ENCODE assay signal across 16 cellular contexts in the genomic region with DNA sequence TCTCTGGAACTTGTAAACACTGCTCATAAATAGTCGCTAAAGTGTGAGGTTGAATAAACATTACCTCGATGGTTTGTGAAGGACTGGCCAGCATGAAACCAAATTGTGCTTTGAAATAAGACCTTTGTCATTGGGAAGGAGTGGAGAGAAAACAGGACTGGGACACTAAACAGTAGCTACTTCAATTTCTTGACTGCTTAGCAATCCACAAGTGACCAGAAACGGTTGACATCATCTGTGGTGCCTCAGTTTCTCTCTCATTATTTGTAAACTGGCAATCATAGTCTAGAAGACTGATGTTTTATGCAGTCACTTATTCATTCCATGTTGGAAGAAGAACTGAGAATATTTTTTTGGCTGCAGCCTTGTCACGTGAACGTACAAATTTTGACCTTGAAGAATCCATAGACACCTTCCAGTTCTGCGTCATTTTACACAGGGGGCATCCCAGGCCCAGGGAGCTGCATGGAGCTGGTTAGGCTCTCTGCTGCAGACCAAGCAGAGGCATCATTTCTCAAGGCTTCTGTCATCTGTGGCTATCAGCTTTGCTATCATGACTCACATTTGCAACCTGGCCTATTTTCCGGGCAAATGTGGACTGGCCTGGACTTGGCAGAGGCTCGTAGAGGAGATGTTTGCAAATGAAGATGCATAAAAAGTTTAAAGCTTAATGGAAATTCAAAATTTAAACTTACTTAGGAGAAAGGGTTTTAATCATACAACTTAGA.
DNase-seq lines count a peak whose midpoint lies in the region; ATAC-seq and TF ChIP-seq lines count a peak whose summit lies in the region.
"Had no signal": no experiment of that assay in that cellular context is flagged by ENCODE, and none has a peak within 500 bp of the region (broad histone marks: within the 10 kb centered on the region; RNA-seq: fewer than 3 reads in every experiment).

No MANE protein-coding gene starts in this region.

- H3K27ac ChIP-seq in aorta (ENCODE audit: low read depth in 1 of 2, low read length in 2 of 2), result no peak overlapping the region
- no peak overlapping the region for H3K27ac ChIP-seq in ascending aorta
- H3K27ac ChIP-seq: SJSA1 had no signal

- peak overlapping the region; percentile 41 for H3K27ac Mint-ChIP-seq in activated T-cell treated with anti-CD3 and anti-CD28 coated beads, Interleukin-2, amount 50 U/mL, for 72 hours
- H3K27ac Mint-ChIP-seq in immature natural killer cell, result peak overlapping the region; percentile 82 to 97 (median 92)

- intact Hi-C loops in aorta (cut with DNase I) (no loop called here), ascending aorta (cut with DNase I) (no loop called here)

- H3K4me1 Mint-ChIP-seq in activated T-cell treated with anti-CD3 and anti-CD28 coated beads, Interleukin-2, amount 50 U/mL, for 72 hours (ENCODE audit: low read depth), result peaks cover 70% of the 10 kb centered on the region
- peaks cover 56 to 59% of the 10 kb centered on the region in 2 donors for H3K4me1 Mint-ChIP-seq in immature natural killer cell

- H3K36me3 ChIP-seq in aorta (ENCODE audit: control insufficient read depth in 1 of 2, insufficient read depth in 2 of 2, low read length in 1 of 2) (no peaks in the 10 kb centered on the region), ascending aorta (no peaks in the 10 kb centered on the region)
- H3K36me3 ChIP-seq: SJSA1 had no signal

- no peak for TF ChIP-seq CTCF in ascending aorta (IDR thresholded peaks at IDR 0.05)

- peaks cover 0 to 2% of the 10 kb centered on the region in 2 donors for H3K9me3 Mint-ChIP-seq in activated T-cell treated with anti-CD3 and anti-CD28 coated beads, Interleukin-2, amount 50 U/mL, for 72 hours
- H3K9me3 Mint-ChIP-seq in immature natural killer cell, result no peaks in the 10 kb centered on the region

- H3K9me3 ChIP-seq in aorta (ENCODE audit: control insufficient read depth, low read length) (no peaks in the 10 kb centered on the region), ascending aorta (no peaks in the 10 kb centered on the region)
- H3K9me3 ChIP-seq: SJSA1 had no signal

- H3K4me3 ChIP-seq in aorta (ENCODE audit: low read length in 2 of 2), result no peak overlapping the region
- H3K4me3 ChIP-seq in ascending aorta, result no peak overlapping the region
- H3K4me3 ChIP-seq: SJSA1, skin epidermis had no signal

- H3K27me3 Mint-ChIP-seq in activated T-cell treated with anti-CD3 and anti-CD28 coated beads, Interleukin-2, amount 50 U/mL, for 72 hours (ENCODE audit: low read depth), result no peaks in the 10 kb centered on the region
- peaks cover 0 to 7% (median 5%) of the 10 kb centered on the region in 3 donors for H3K27me3 Mint-ChIP-seq in immature natural killer cell (ENCODE audit: low read depth in 3 of 3)

- 72 to 76% methylated on average over 8 of the region's 8 CpGs for WGBS in aorta, 2 donors

- H3K27me3 ChIP-seq in aorta (ENCODE audit: control insufficient read depth in 1 of 2, insufficient read depth in 2 of 2, low read length in 1 of 2) (no peaks in the 10 kb centered on the region), ascending aorta (no peaks in the 10 kb centered on the region)
- H3K27me3 ChIP-seq: SJSA1 had no signal

- H3K36me3 Mint-ChIP-seq in activated T-cell treated with anti-CD3 and anti-CD28 coated beads, Interleukin-2, amount 50 U/mL, for 72 hours (ENCODE audit: insufficient read depth in 2 of 2), result peaks cover 2 to 4% of the 10 kb centered on the region in 2 donors
- peaks cover 0 to 3% (median 0%) of the 10 kb centered on the region in 3 donors for H3K36me3 Mint-ChIP-seq in immature natural killer cell
- H3K36me3 Mint-ChIP-seq: brain had no signal

- peak; percentile 38 for DNase-seq in AG08395 (ENCODE audit: low spot score)
- DNase-seq in Daoy (ENCODE audit: low read depth), result peak; percentile 62
- peak in 1 of 2 donors; percentile 28 for DNase-seq in activated T-cell treated with anti-CD3 and anti-CD28 coated beads, Interleukin-2, amount 50 U/mL, for 72 hours
- DNase-seq in immature natural killer cell, result peak in 1 of 3 donors; percentile 24
- DNase-seq in erythroblast (lab: John Stamatoyannopoulos, UW), result no peak
- DNase-seq in aorta, result no peak
- no peak for DNase-seq in ascending aorta (ENCODE audit: low spot score in 2 of 2)
- DNase-seq: DMS79, foreskin melanocyte, mesenchymal stem cell, NCI-H1105 had no signal

- H3K4me3 Mint-ChIP-seq in activated T-cell treated with anti-CD3 and anti-CD28 coated beads, Interleukin-2, amount 50 U/mL, for 72 hours, result peak overlapping the region; percentile 68 to 76
- H3K4me3 Mint-ChIP-seq in immature natural killer cell, result peak overlapping the region; percentile 61 to 83 (median 78)
- H3K4me3 Mint-ChIP-seq: brain had no signal

- no peak for TF ChIP-seq POLR2A in erythroblast (IDR thresholded peaks at IDR 0.05; ENCODE audit: low read length)

- peak in 1 of 2 donors; percentile 50 for ATAC-seq in activated T-cell treated with anti-CD3 and anti-CD28 coated beads, Interleukin-2, amount 50 U/mL, for 72 hours (replicated peaks in 1 of 2)
- no peak for ATAC-seq in aorta (ENCODE audit: low FRiP score)
- ATAC-seq in GM21381 (IDR thresholded peaks at IDR 0.05; ENCODE audit: unreplicated experiment), result no peak
- ATAC-seq: HCT116 had no signal

- H3K4me1 ChIP-seq in aorta (ENCODE audit: control insufficient read depth in 1 of 2, insufficient read depth in 2 of 2, low read length in 2 of 2) (no peaks in the 10 kb centered on the region), ascending aorta (no peaks in the 10 kb centered on the region)
- H3K4me1 ChIP-seq: SJSA1 had no signal

Comparison
In these comparisons a context has a peak if more than half of its experiments do, and no peak if none do; other contexts are left out.
1. DNase-seq: peak in AG08395 (single experiment) and Daoy (single experiment); none in erythroblast (0 of 2), aorta (0 of 2) and ascending aorta (0 of 2).